In genomic region chr3:167728176-167728575, GRCh38 we compare ENCODE assay signal across 13 cellular contexts. TPM values are rescaled to one million over a fixed set of nuclear protein-coding genes. Genes with fewer than 3 reads are reported as not detected.
DNase-seq lines count a peak whose midpoint lies in the region; ATAC-seq, FAIRE-seq and TF ChIP-seq lines count a peak whose summit lies in the region.
"Had no signal": no experiment of that assay in that cellular context is flagged by ENCODE, and none has a peak within 500 bp of the region (broad histone marks: within the 10 kb centered on the region; RNA-seq: fewer than 3 reads in every experiment).

No MANE protein-coding gene starts in this region.

- peaks cover 36% of the 10 kb centered on the region for H3K36me3 Mint-ChIP-seq in activated T-cell treated with anti-CD3 and anti-CD28 coated beads, Interleukin-2, amount 50 U/mL, for 24 hours (ENCODE audit: low read depth)

- ATAC-seq in GM12878 (peak; percentile 12), HG03469 (IDR thresholded peaks at IDR 0.05; ENCODE audit: unreplicated experiment) (no peak)

- no peak overlapping the region for H3K4me3 Mint-ChIP-seq in activated T-cell treated with anti-CD3 and anti-CD28 coated beads, Interleukin-2, amount 50 U/mL, for 24 hours
- H3K4me3 Mint-ChIP-seq: activated naive CD8-positive, alpha-beta T cell treated with anti-CD3 and anti-CD28 coated beads for 36 hours had no signal

- H3K27ac ChIP-seq in GM12878 (ENCODE audit: control insufficient read depth, insufficient read depth) (no peak overlapping the region), hepatocyte (no peak overlapping the region)
- H3K27ac ChIP-seq: neutrophil had no signal

- H3K36me3 ChIP-seq in GM12878 (ENCODE audit: control insufficient read depth in 2 of 2, insufficient read depth in 2 of 2, low read length in 1 of 2), result no peaks in the 10 kb centered on the region; a peak in 1 of 4 replicates
- no peaks in the 10 kb centered on the region for H3K36me3 ChIP-seq in hepatocyte (replicated peaks; ENCODE audit: insufficient read depth, low read depth)

- H3K4me1 ChIP-seq in GM12878 (ENCODE audit: control insufficient read depth, insufficient read depth, low read length) (peaks cover 12% of the 10 kb centered on the region), hepatocyte (ENCODE audit: insufficient read depth) (peaks cover 20% of the 10 kb centered on the region)

- POLR2A ChIA-PET in GM12878 (lab: Charles Lee), result no interaction called here

- no peak overlapping the region for H3K9ac ChIP-seq in GM12878 (ENCODE audit: control insufficient read depth, insufficient read depth, low read length)

- no peak for FAIRE-seq in GM12878 (lab: Jason Lieb, UNC)
- FAIRE-seq: endothelial cell of umbilical vein had no signal

- no TSS peak for BruUV-seq in GM12878 (replicated peaks; lab: Mats Ljungman, UMichigan)

- peaks cover 85% of the 10 kb centered on the region for H3K4me1 Mint-ChIP-seq in activated T-cell treated with anti-CD3 and anti-CD28 coated beads, Interleukin-2, amount 50 U/mL, for 24 hours (ENCODE audit: low read depth)

- no peak for TF ChIP-seq EP300 in GM12878 (IDR thresholded peaks at IDR 0.05; ENCODE audit: borderline replicate concordance in 1 of 2, control insufficient read depth in 1 of 2, low read depth in 2 of 2, low read length in 2 of 2)

- H3K27ac Mint-ChIP-seq in activated T-cell treated with anti-CD3 and anti-CD28 coated beads, Interleukin-2, amount 50 U/mL, for 24 hours, result no peak overlapping the region
- H3K27ac Mint-ChIP-seq: activated naive CD8-positive, alpha-beta T cell treated with anti-CD3 and anti-CD28 coated beads for 36 hours had no signal

- TF ChIP-seq RAD21 in GM12878 (IDR thresholded peaks at IDR 0.05; ENCODE audit: insufficient read depth, low read depth, low read length), result no peak

- CTCF ChIA-PET in GM12878 (lab: Yijun Ruan, JAX), result interaction anchor here (0.6 to 4.5 kb wide), 4 partner anchors 13 to 325 kb away, joined by 3 to 24 read pairs (median 7); no protein-coding TSS in a partner anchor

- intact Hi-C loops in GM12878 (cut with micrococcal nuclease; ENCODE audit: unreplicated experiment), result no loop called here

- no peak for TF ChIP-seq POLR2A in GM12878 (IDR thresholded peaks at IDR 0.05; ENCODE audit: low read depth, low read length)

- H3K27me3 ChIP-seq in GM12878 (replicated peaks in 1 of 2; ENCODE audit: control insufficient read depth in 2 of 2, insufficient read depth in 2 of 2, low read length in 1 of 2) (no peaks in the 10 kb centered on the region), hepatocyte (no peaks in the 10 kb centered on the region)
- H3K27me3 ChIP-seq: neutrophil had no signal

- H3K79me2 ChIP-seq in GM12878 (ENCODE audit: control insufficient read depth, insufficient read depth, low read length), result peaks cover 93% of the 10 kb centered on the region
- peaks cover 100% of the 10 kb centered on the region for H3K79me2 ChIP-seq in hepatocyte

- H3K9me3 ChIP-seq in GM12878 (replicated peaks; ENCODE audit: control insufficient read depth, insufficient read depth, low read length), result no peaks in the 10 kb centered on the region
- no peaks in the 10 kb centered on the region for H3K9me3 ChIP-seq in hepatocyte (ENCODE audit: low read depth)
- H3K9me3 ChIP-seq: neutrophil had no signal

- H3K27me3 Mint-ChIP-seq in activated T-cell treated with anti-CD3 and anti-CD28 coated beads, Interleukin-2, amount 50 U/mL, for 24 hours, result no peaks in the 10 kb centered on the region
- H3K27me3 Mint-ChIP-seq: activated naive CD8-positive, alpha-beta T cell treated with anti-CD3 and anti-CD28 coated beads for 36 hours had no signal

- WGBS in GM12878 (ENCODE audit: insufficient coverage, insufficient replicate concordance, low lambda C conversion rate, missing lambda C conversion rate), result 50% methylated on average over 3 of the region's 3 CpGs
- 59% methylated on average over 3 of the region's 3 CpGs for WGBS in hepatocyte (ENCODE audit: low lambda C conversion rate, missing lambda C conversion rate)

- DNase-seq in AG08395 (ENCODE audit: low spot score) (peak; percentile 76), HS-27A (ENCODE audit: low read depth) (peak; percentile 31), GM12878 (ENCODE audit: low read depth, low spot score) (no peak), hepatocyte (ENCODE audit: low spot score) (peak; percentile 24), NCI-H510A treated with DMSO at 0.1 percent for 48 hours (lab: John Stamatoyannopoulos, UW) (no peak), medulla oblongata (ENCODE audit: extremely low spot score) (no peak)
- DNase-seq in activated T-cell treated with anti-CD3 and anti-CD28 coated beads, Interleukin-2, amount 50 U/mL, for 24 hours, result no peak
- DNase-seq: activated naive CD8-positive, alpha-beta T cell treated with anti-CD3 and anti-CD28 coated beads for 36 hours; stimulated activated CD4-positive, alpha-beta T cell treated with anti-CD3 and anti-CD28 coated beads, Interleukin-4, amount 100 ng/mL, for 4 hours; substantia nigra had no signal

- H2AFZ ChIP-seq in GM12878 (ENCODE audit: control insufficient read depth, low read depth, low read length) (no peak overlapping the region), hepatocyte (no peak overlapping the region)

- SMC1A ChIA-PET in GM12878 (lab: Charles Lee; ENCODE audit: uncharacterized antibody, unreplicated experiment), result interaction anchor here (0.7 to 1.8 kb wide), 4 partner anchors 9 to 37 kb away, joined by 3 to 9 read pairs (median 5); no protein-coding TSS in a partner anchor

- no peaks in the 10 kb centered on the region for H3K9me2 ChIP-seq in hepatocyte (replicated peaks; ENCODE audit: insufficient read depth)

- TF ChIP-seq CTCF in GM12878 (IDR thresholded peaks at IDR 0.05 in 2 of 3, conservative IDR thresholded peaks at IDR 0.05 in 1 of 3; ENCODE audit: control insufficient read depth in 2 of 3, extremely low read depth in 1 of 3, insufficient read depth in 1 of 3, low read depth in 3 of 3, low read length in 3 of 3) (no peak), hepatocyte (IDR thresholded peaks at IDR 0.05; ENCODE audit: poor library complexity) (no peak)

- H3K9me3 Mint-ChIP-seq in activated T-cell treated with anti-CD3 and anti-CD28 coated beads, Interleukin-2, amount 50 U/mL, for 24 hours, result no peaks in the 10 kb centered on the region
- H3K9me3 Mint-ChIP-seq: activated naive CD8-positive, alpha-beta T cell treated with anti-CD3 and anti-CD28 coated beads for 36 hours had no signal

- H4K20me1 ChIP-seq in GM12878 (ENCODE audit: control insufficient read depth, insufficient read depth) (peaks cover 4% of the 10 kb centered on the region; the same call in 1 of the 2 replicates), hepatocyte (ENCODE audit: insufficient read depth, poor library complexity, severe bottlenecking) (peaks cover 86% of the 10 kb centered on the region)

- in situ Hi-C loops in GM12878 (cut with MboI), result no loop called here

- RAD21 ChIA-PET in GM12878 (lab: Charles Lee; ENCODE audit: unreplicated experiment), result interaction anchor here (1.8 kb wide), 1 partner anchor 13 kb away, joined by 7 read pairs; no protein-coding TSS in a partner anchor

- H3K4me2 ChIP-seq in GM12878 (ENCODE audit: control insufficient read depth, insufficient read depth) (no peak overlapping the region), hepatocyte (no peak overlapping the region)

- H3K4me3 ChIP-seq in GM12878 (no peak overlapping the region), hepatocyte (no peak overlapping the region)

RNA-seq across cellular contexts. Expression of gene PDCD10, which starts 6.5 kb away (rescaled TPM):
- 60.2 and 66.5 TPM in 2 replicates for total RNA-seq in GM12878 (2013; cell fraction: nucleolus; rRNA removed)
- total RNA-seq in GM12878 (2014; rRNA removed) (88.1 and 89.3 TPM in 2 replicates), GM12878 (2014; rRNA removed; fragmentation: Illumina TruSeq; extraction: Trizol) (122 and 127 TPM in 2 replicates), GM12878 (2021) (55.8 and 64.1 TPM in 2 replicates), hepatocyte (88.7 and 89.6 TPM in 2 replicates)
- polyA plus RNA-seq in GM12878 (2011; ENCODE audit: low read depth), result 38.8 TPM
- polyA plus RNA-seq in GM12878 (2011; rRNA removed) (100 and 170 TPM in 2 replicates), GM12878 (2014; fragmentation: Illumina TruSeq; extraction: Trizol) (141 and 181 TPM in 2 replicates), GM12878 (2014; fragmentation: Nextera tagmentation; extraction: Ambion mirVana) (100 to 1,000 TPM; 199 to 247 TPM), GM12878 (2014; rRNA removed) (96.3 and 102 TPM in 2 replicates), GM12878 (2016; fragmentation: Nextera tagmentation; extraction: Ambion mirVana) (100 to 1,000 TPM; 123 to 128 TPM), hepatocyte (49.5 and 58.2 TPM in 2 replicates)
- 29.5 and 43.4 TPM in 2 replicates for polyA plus RNA-seq in GM12878 (2011; cell fraction: cytosol; rRNA removed)
- 28.5 and 28.7 TPM in 2 replicates for polyA plus RNA-seq in GM12878 (2011; cell fraction: nucleus; rRNA removed)
- 63.4 and 63.7 TPM in 2 replicates for polyA plus RNA-seq in GM12878 (2012)
- 29.8 and 46.3 TPM in 2 replicates for polyA minus RNA-seq in GM12878 (2011; rRNA and poly(A)+ RNA removed)
- 17.0 and 22.2 TPM in 2 replicates for polyA minus RNA-seq in GM12878 (2011; cell fraction: cytosol; rRNA and poly(A)+ RNA removed)
- polyA minus RNA-seq in GM12878 (2011; cell fraction: nucleus; rRNA and poly(A)+ RNA removed), result 28.8 and 41.1 TPM in 2 replicates

RNA-seq across cellular contexts. Expression of gene SERPINI1, which starts 7.3 kb away (rescaled TPM):
- 3.5 and 4.6 TPM in 2 replicates for total RNA-seq in GM12878 (2013; cell fraction: nucleolus; rRNA removed)
- total RNA-seq in GM12878 (2014; rRNA removed) (1.5 and 2.2 TPM in 2 replicates), GM12878 (2014; rRNA removed; fragmentation: Illumina TruSeq; extraction: Trizol) (3.0 TPM in 2 replicates), GM12878 (2021) (1.2 and 1.7 TPM in 2 replicates), hepatocyte (13.2 and 20.0 TPM in 2 replicates)
- 3.2 TPM for polyA plus RNA-seq in GM12878 (2011; ENCODE audit: low read depth)
- polyA plus RNA-seq in GM12878 (2011; rRNA removed) (4.3 and 6.2 TPM in 2 replicates), GM12878 (2014; fragmentation: Illumina TruSeq; extraction: Trizol) (1.6 and 5.5 TPM in 2 replicates), GM12878 (2014; fragmentation: Nextera tagmentation; extraction: Ambion mirVana) (1 to 10 TPM; 6.8 to 7.6 TPM), GM12878 (2014; rRNA removed) (1.3 and 1.6 TPM in 2 replicates), GM12878 (2016; fragmentation: Nextera tagmentation; extraction: Ambion mirVana) (1 to 10 TPM; 5.2 to 5.7 TPM), hepatocyte (19.4 and 23.1 TPM in 2 replicates)
- 0.94 and 1.3 TPM in 2 replicates for polyA plus RNA-seq in GM12878 (2011; cell fraction: cytosol; rRNA removed)
- 0.57 and 1.1 TPM in 2 replicates for polyA plus RNA-seq in GM12878 (2011; cell fraction: nucleus; rRNA removed)
- 3.6 and 5.0 TPM in 2 replicates for polyA plus RNA-seq in GM12878 (2012)
- polyA minus RNA-seq in GM12878 (2011; rRNA and poly(A)+ RNA removed), result 1.5 and 1.6 TPM in 2 replicates
- polyA minus RNA-seq in GM12878 (2011; cell fraction: cytosol; rRNA and poly(A)+ RNA removed), result 0.67 and 0.83 TPM in 2 replicates
- polyA minus RNA-seq in GM12878 (2011; cell fraction: nucleus; rRNA and poly(A)+ RNA removed), result 1.9 and 3.1 TPM in 2 replicates

Comparison
In these comparisons a context has a peak if more than half of its experiments do, and no peak if none do; other contexts are left out.
1. DNase-seq: peak in AG08395 (single experiment), HS-27A (single experiment) and hepatocyte (single experiment); none in GM12878 (single experiment), NCI-H510A treated with DMSO at 0.1 percent for 48 hours (single experiment), activated T-cell treated with anti-CD3 and anti-CD28 coated beads, Interleukin-2, amount 50 U/mL, for 24 hours (single experiment) and medulla oblongata (single experiment).